Comparison of ENCODE assay signal across 26 cellular contexts in the genomic region with DNA sequence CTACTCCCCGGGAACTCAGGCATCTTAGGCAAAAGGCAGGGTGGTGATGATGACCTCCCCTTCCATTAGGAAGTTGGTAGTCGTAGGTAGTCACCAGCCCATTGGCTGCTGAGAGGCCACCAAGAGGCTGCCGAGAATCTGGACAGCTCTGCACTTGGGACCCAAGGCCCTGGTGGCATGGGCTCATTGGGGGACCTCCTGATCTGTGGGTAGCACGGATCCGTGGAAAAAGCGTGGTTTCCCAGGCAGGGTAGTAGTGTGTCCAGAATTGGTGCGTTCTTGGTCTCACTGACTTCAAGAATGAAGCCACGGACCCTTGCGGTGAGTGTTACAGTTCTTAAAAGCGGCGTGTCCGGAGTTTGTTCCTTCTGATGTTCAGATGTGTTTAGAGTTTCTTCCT.
"Had no signal": no experiment of that assay in that cellular context is flagged by ENCODE, and none has a peak within 500 bp of the region (broad histone marks: within the 10 kb centered on the region; RNA-seq: fewer than 3 reads in every experiment).

No MANE protein-coding gene starts in this region.

- H3K27ac Mint-ChIP-seq: dendritic cell treated with granulocyte-macrophage colony-stimulating factor and Interleukin-4, amounts not matched to agents 40 ng/mL and 50 ng/mL, for 4 days; effector memory CD8-positive, alpha-beta T cell; endodermal cell; memory B cell had no signal

- H3K4me3 Mint-ChIP-seq: dendritic cell treated with granulocyte-macrophage colony-stimulating factor and Interleukin-4, amounts not matched to agents 40 ng/mL and 50 ng/mL, for 4 days; effector memory CD8-positive, alpha-beta T cell; endodermal cell; memory B cell had no signal

- ATAC-seq: effector memory CD8-positive, alpha-beta T cell; esophagus mucosa; gastrocnemius medialis; heart right ventricle; left cardiac atrium; left lung; left ventricle myocardium superior had no signal

- H3K9me3 ChIP-seq: colonic mucosa, esophagus squamous epithelium, gastrocnemius medialis, heart right ventricle had no signal

- H3K27me3 ChIP-seq: colonic mucosa, esophagus squamous epithelium, gastrocnemius medialis, heart right ventricle, left lung had no signal

- DNase-seq: cerebellar nuclear complex; colonic mucosa; cortex of kidney; effector CD8-positive, alpha-beta T cell; effector memory CD8-positive, alpha-beta T cell; erythroblast; esophagus squamous epithelium; foreskin fibroblast; foreskin melanocyte; gastrocnemius medialis; glutamatergic neuron; head of caudate nucleus; heart right ventricle; hippocampal formation; left cardiac atrium; left lung; left ventricle myocardium superior; mammary epithelial cell; mesendoderm; midbrain had no signal

- H3K4me1 Mint-ChIP-seq: endodermal cell, memory B cell had no signal

- H3K4me1 ChIP-seq: colonic mucosa, esophagus squamous epithelium, gastrocnemius medialis, heart right ventricle, left lung had no signal

- H3K36me3 Mint-ChIP-seq: memory B cell had no signal

- H3K36me3 ChIP-seq: colonic mucosa, gastrocnemius medialis had no signal

- H3K27me3 Mint-ChIP-seq: dendritic cell treated with granulocyte-macrophage colony-stimulating factor and Interleukin-4, amounts not matched to agents 40 ng/mL and 50 ng/mL, for 4 days; effector memory CD8-positive, alpha-beta T cell; memory B cell had no signal

- H3K4me3 ChIP-seq: colonic mucosa, esophagus squamous epithelium, gastrocnemius medialis, heart right ventricle, left lung, lung had no signal

- H3K27ac ChIP-seq: colonic mucosa, epithelial cell of prostate, esophagus squamous epithelium, gastrocnemius medialis, heart right ventricle, left lung had no signal
